ENCODE assay signal across 21 cellular contexts in genomic region chr19:10615429-10616023, GRCh38. TPM values are rescaled to one million over a fixed set of nuclear protein-coding genes. Genes with fewer than 3 reads are reported as not detected.
DNase-seq lines count a peak whose midpoint lies in the region; ATAC-seq, FAIRE-seq and TF ChIP-seq lines count a peak whose summit lies in the region.
"Had no signal": no experiment of that assay in that cellular context is flagged by ENCODE, and none has a peak within 500 bp of the region (broad histone marks: within the 10 kb centered on the region; RNA-seq: fewer than 3 reads in every experiment).

No MANE protein-coding gene starts in this region.

- FAIRE-seq in H54 (lab: Jason Lieb, UNC): no peak
- FAIRE-seq: GM12892, RCC 7860, small intestine had no signal

- DNase-seq in CD4-positive, CD25-positive, alpha-beta regulatory T cell: peak in 1 of 3 donors; percentile 28
- no peak for DNase-seq in HFFc6
- no peak for DNase-seq in central memory CD8-positive, alpha-beta T cell (ENCODE audit: low spot score in 2 of 2)
- DNase-seq in progenitor cell of endocrine pancreas (ENCODE audit: low spot score, unreplicated experiment): no peak
- no peak for DNase-seq in H54 (ENCODE audit: insufficient read length, low spot score)
- no peak for DNase-seq in superior temporal gyrus (ENCODE audit: extremely low spot score)
- DNase-seq: activated gamma-delta T cell treated with Interleukin-2 at 50 U/mL for 16 hours, C1 segment of cervical spinal cord, caudate nucleus, EL, Kasumi-1, NCI-H187 treated with DMSO at 0.1 percent for 48 hours, NCI-H526, nucleus accumbens, small intestine, substantia nigra had no signal

- H3K27me3 Mint-ChIP-seq in CD4-positive, CD25-positive, alpha-beta regulatory T cell: no peaks in the 10 kb centered on the region
- no peaks in the 10 kb centered on the region; the same call in 1 of the 2 replicates for H3K27me3 Mint-ChIP-seq in HFFc6 (ENCODE audit: insufficient read depth)
- no peaks in the 10 kb centered on the region for H3K27me3 Mint-ChIP-seq in central memory CD8-positive, alpha-beta T cell
- H3K27me3 Mint-ChIP-seq in progenitor cell of endocrine pancreas: no peaks in the 10 kb centered on the region

- TF ChIP-seq CTCF in HFFc6 (IDR thresholded peaks at IDR 0.05) (no peak), progenitor cell of endocrine pancreas (IDR thresholded peaks at IDR 0.05; ENCODE audit: unreplicated experiment) (no peak), gastroesophageal sphincter (IDR thresholded peaks at IDR 0.05) (no peak)

- peaks cover 2 to 62% (median 21%) of the 10 kb centered on the region in 4 donors for H3K4me1 Mint-ChIP-seq in CD4-positive, CD25-positive, alpha-beta regulatory T cell
- H3K4me1 Mint-ChIP-seq in HFFc6 (ENCODE audit: low read depth) (peaks cover 17% of the 10 kb centered on the region), progenitor cell of endocrine pancreas (ENCODE audit: low read depth) (peaks cover 3% of the 10 kb centered on the region)
- peaks cover 33% of the 10 kb centered on the region for H3K4me1 Mint-ChIP-seq in central memory CD8-positive, alpha-beta T cell

- peaks cover 15% of the 10 kb centered on the region for H3K36me3 Mint-ChIP-seq in CD4-positive, CD25-positive, alpha-beta regulatory T cell
- peaks cover 8% of the 10 kb centered on the region for H3K36me3 Mint-ChIP-seq in HFFc6 (ENCODE audit: low read depth)
- H3K36me3 Mint-ChIP-seq in central memory CD8-positive, alpha-beta T cell (ENCODE audit: insufficient read depth): peaks cover 15% of the 10 kb centered on the region
- no peaks in the 10 kb centered on the region for H3K36me3 Mint-ChIP-seq in progenitor cell of endocrine pancreas (ENCODE audit: insufficient read depth)

- H3K27me3 ChIP-seq in CD4-positive, CD25-positive, alpha-beta regulatory T cell (ENCODE audit: control insufficient read depth, insufficient read depth, low read length): no peaks in the 10 kb centered on the region
- no peaks in the 10 kb centered on the region for H3K27me3 ChIP-seq in gastroesophageal sphincter

- H3K4me3 Mint-ChIP-seq in CD4-positive, CD25-positive, alpha-beta regulatory T cell: peak overlapping the region; percentile 41 to 76 (median 60)
- no peak overlapping the region for H3K4me3 Mint-ChIP-seq in HFFc6
- peak overlapping the region; percentile 55 for H3K4me3 Mint-ChIP-seq in central memory CD8-positive, alpha-beta T cell
- H3K4me3 Mint-ChIP-seq in progenitor cell of endocrine pancreas (ENCODE audit: low read depth): no peak overlapping the region

- H3K4me1 ChIP-seq in CD4-positive, CD25-positive, alpha-beta regulatory T cell (ENCODE audit: control insufficient read depth, insufficient read depth, low read length, poor library complexity, severe bottlenecking): peaks cover 21% of the 10 kb centered on the region
- peaks cover 0 to 35% (median 0%) of the 10 kb centered on the region in 3 donors for H3K4me1 ChIP-seq in gastroesophageal sphincter

- no peak for ATAC-seq in CD4-positive, CD25-positive, alpha-beta regulatory T cell (ENCODE audit: low read depth in 2 of 2)
- ATAC-seq in central memory CD8-positive, alpha-beta T cell (replicated peaks; ENCODE audit: extremely low read depth, poor library complexity, severe bottlenecking): no peak
- no peak for ATAC-seq in gastroesophageal sphincter

- no peak overlapping the region for H3K27ac ChIP-seq in CD4-positive, CD25-positive, alpha-beta regulatory T cell (ENCODE audit: insufficient read depth, low read length, poor library complexity, severe bottlenecking)
- no peak overlapping the region for H3K27ac ChIP-seq in gastroesophageal sphincter
- H3K27ac ChIP-seq: HL-60 had no signal

- H3K9me3 Mint-ChIP-seq in CD4-positive, CD25-positive, alpha-beta regulatory T cell: no peaks in the 10 kb centered on the region
- no peaks in the 10 kb centered on the region for H3K9me3 Mint-ChIP-seq in HFFc6
- no peaks in the 10 kb centered on the region for H3K9me3 Mint-ChIP-seq in central memory CD8-positive, alpha-beta T cell
- H3K9me3 Mint-ChIP-seq in progenitor cell of endocrine pancreas (ENCODE audit: low read depth): no peaks in the 10 kb centered on the region

- H3K36me3 ChIP-seq in CD4-positive, CD25-positive, alpha-beta regulatory T cell (ENCODE audit: control insufficient read depth, insufficient read depth, low read length): peaks cover 12% of the 10 kb centered on the region
- peaks cover 0 to 5% of the 10 kb centered on the region in 2 donors for H3K36me3 ChIP-seq in gastroesophageal sphincter

- WGBS in gastroesophageal sphincter (ENCODE audit: low coverage in 1 of 2), 2 donors: 92 to 94% methylated on average over 7 to 13 of the region's 14 CpGs

- H3K9me3 ChIP-seq in CD4-positive, CD25-positive, alpha-beta regulatory T cell (ENCODE audit: control insufficient read depth in 2 of 2, low read length in 2 of 2): no peaks in the 10 kb centered on the region
- H3K9me3 ChIP-seq in gastroesophageal sphincter: no peaks in the 10 kb centered on the region

- H3K27ac Mint-ChIP-seq in CD4-positive, CD25-positive, alpha-beta regulatory T cell: peak overlapping the region in 2 of 3 donors; percentile 52 to 65
- peak overlapping the region; percentile 54 for H3K27ac Mint-ChIP-seq in HFFc6
- H3K27ac Mint-ChIP-seq in central memory CD8-positive, alpha-beta T cell (ENCODE audit: low read depth): peak overlapping the region; percentile 90
- peak overlapping the region; percentile 38 for H3K27ac Mint-ChIP-seq in progenitor cell of endocrine pancreas

- TF ChIP-seq EP300 in gastroesophageal sphincter (IDR thresholded peaks at IDR 0.05): no peak

- H3K4me3 ChIP-seq in CD4-positive, CD25-positive, alpha-beta regulatory T cell (ENCODE audit: low read depth, low read length): no peak overlapping the region
- H3K4me3 ChIP-seq in gastroesophageal sphincter: no peak overlapping the region

- TF ChIP-seq POLR2A in H54 (IDR thresholded peaks at IDR 0.05; ENCODE audit: low read depth, low read length): no peak
- TF ChIP-seq POLR2A in gastroesophageal sphincter (IDR thresholded peaks at IDR 0.05): no peak

RNA-seq across cellular contexts. Expression of gene SLC44A2, which starts 9.8 kb away (rescaled TPM):
- 236 TPM for total RNA-seq in CD4-positive, CD25-positive, alpha-beta regulatory T cell
- polyA plus RNA-seq in CD4-positive, CD25-positive, alpha-beta regulatory T cell: 100 to 1,000 TPM; 225 to 280 (median 255) TPM
- 100 to 1,000 TPM; 156 to 190 (median 166) TPM for total RNA-seq in HFFc6 (2021; fragmentation: NEBNext Ultra II Directional; extraction: Animal tissue kit (Norgen Biotek cat#: 25700))
- total RNA-seq in progenitor cell of endocrine pancreas (159 and 164 TPM in 2 replicates), gastroesophageal sphincter (10 to 100 TPM; 34.3 to 51.7 (median 41.5) TPM)

RNA-seq across cellular contexts. Expression of gene AP1M2, which starts 28.4 kb away (rescaled TPM):
- not detected for total RNA-seq in CD4-positive, CD25-positive, alpha-beta regulatory T cell
- polyA plus RNA-seq in CD4-positive, CD25-positive, alpha-beta regulatory T cell: not detected
- total RNA-seq in HFFc6 (2021; fragmentation: NEBNext Ultra II Directional; extraction: Animal tissue kit (Norgen Biotek cat#: 25700)): 1 to 10 TPM in 1 of 6 experiments, under 1 TPM in 2, not detected in 3; 0.12 to 1.3 (median 0.59) TPM
- total RNA-seq in progenitor cell of endocrine pancreas (107 and 110 TPM in 2 replicates), gastroesophageal sphincter (10 to 100 TPM in 1 of 4 donors, not detected in 3; 13.2 TPM)
- total RNA-seq: T-helper 2 cell treated with Interferon-gamma antibody and Interleukin-4, amounts not matched to agents 100 ng/mL and 5 ng/mL, for 36 hours had no signal

RNA-seq across cellular contexts. Expression of gene ILF3, which starts 38.6 kb away (rescaled TPM):
- 444 TPM for total RNA-seq in CD4-positive, CD25-positive, alpha-beta regulatory T cell
- polyA plus RNA-seq in CD4-positive, CD25-positive, alpha-beta regulatory T cell: 10 to 100 TPM; 54.8 to 70.8 (median 62.1) TPM
- 100 to 1,000 TPM; 227 to 298 (median 277) TPM for total RNA-seq in HFFc6 (2021; fragmentation: NEBNext Ultra II Directional; extraction: Animal tissue kit (Norgen Biotek cat#: 25700))
- 761 and 784 TPM in 2 replicates for total RNA-seq in progenitor cell of endocrine pancreas
- total RNA-seq in gastroesophageal sphincter: 100 to 1,000 TPM in 3 of 4 donors, 10 to 100 TPM in 1; 67.2 to 128 (median 120) TPM

RNA-seq across cellular contexts. Expression of gene CDKN2D, which starts 46.7 kb away (rescaled TPM):
- 57.0 TPM for total RNA-seq in CD4-positive, CD25-positive, alpha-beta regulatory T cell
- polyA plus RNA-seq in CD4-positive, CD25-positive, alpha-beta regulatory T cell: 100 to 1,000 TPM in 3 of 4 donors, 10 to 100 TPM in 1; 92.6 to 125 (median 113) TPM
- 10 to 100 TPM in 5 of 6 experiments, 1 to 10 TPM in 1; 8.0 to 14.7 (median 13.2) TPM for total RNA-seq in HFFc6 (2021; fragmentation: NEBNext Ultra II Directional; extraction: Animal tissue kit (Norgen Biotek cat#: 25700))
- 4.2 and 5.0 TPM in 2 replicates for total RNA-seq in progenitor cell of endocrine pancreas
- 10 to 100 TPM in 2 of 4 donors, 1 to 10 TPM in 2; 5.4 to 15.9 (median 10.6) TPM for total RNA-seq in gastroesophageal sphincter

RNA-seq across cellular contexts. Expression of gene KRI1, which starts 49.7 kb away (rescaled TPM):
- total RNA-seq in CD4-positive, CD25-positive, alpha-beta regulatory T cell: 34.6 TPM
- 10 to 100 TPM in 3 of 4 donors, 1 to 10 TPM in 1; 8.6 to 13.8 (median 12.0) TPM for polyA plus RNA-seq in CD4-positive, CD25-positive, alpha-beta regulatory T cell
- 10 to 100 TPM; 12.8 to 20.2 (median 17.5) TPM for total RNA-seq in HFFc6 (2021; fragmentation: NEBNext Ultra II Directional; extraction: Animal tissue kit (Norgen Biotek cat#: 25700))
- total RNA-seq in progenitor cell of endocrine pancreas: 32.1 and 35.0 TPM in 2 replicates
- 10 to 100 TPM; 16.0 to 28.0 (median 20.1) TPM for total RNA-seq in gastroesophageal sphincter

Comparison
In these comparisons a context has a peak if more than half of its experiments do, and no peak if none do; other contexts are left out.
1. H3K27ac Mint-ChIP-seq: peak in every context shown above with its lines; median percentile 90 in central memory CD8-positive, alpha-beta T cell; 58 in CD4-positive, CD25-positive, alpha-beta regulatory T cell; 54 in HFFc6; 38 in progenitor cell of endocrine pancreas.
2. H3K4me3 Mint-ChIP-seq: peak in CD4-positive, CD25-positive, alpha-beta regulatory T cell (4 of 4) and central memory CD8-positive, alpha-beta T cell (single experiment); none in HFFc6 (single experiment) and progenitor cell of endocrine pancreas (single experiment).